8 cellular contexts compared by ENCODE assay signal in genomic region chr1:214281902-214282695, GRCh38. TPM values are rescaled to one million over a fixed set of nuclear protein-coding genes. Genes with fewer than 3 reads are reported as not detected.
DNase-seq lines count a peak whose midpoint lies in the region; ATAC-seq and TF ChIP-seq lines count a peak whose summit lies in the region.

No MANE protein-coding gene starts in this region.

- DNase-seq in SKM-1 treated with dmso at 0.1 percent for 144 hours (lab: John Stamatoyannopoulos, UW; ENCODE audit: unreplicated experiment) (peak; percentile 46), SKM-1 (lab: John Stamatoyannopoulos, UW; ENCODE audit: unreplicated experiment) (no peak), LHCN-M2 (ENCODE audit: low read depth) (peak; percentile 67), cardiac muscle cell (ENCODE audit: low read depth in 1 of 2, low spot score in 1 of 2) (peak; percentile 13 to 76), prostate gland (ENCODE audit: low spot score) (no peak), hippocampal formation (lab: John Stamatoyannopoulos, UW) (no peak), superior temporal gyrus (ENCODE audit: extremely low spot score) (no peak)
- DNase-seq in activated CD8-positive, alpha-beta T cell treated with anti-CD3 and anti-CD28 coated beads for 36 hours, result no peak

- H3K36me3 ChIP-seq in cardiac muscle cell (no peaks in the 10 kb centered on the region), prostate gland (no peaks in the 10 kb centered on the region)

- TF ChIP-seq POLR2A in prostate gland (IDR thresholded peaks at IDR 0.05), result no peak

- TF ChIP-seq CTCF in activated CD8-positive, alpha-beta T cell treated with anti-CD3 and anti-CD28 coated beads for 36 hours (IDR thresholded peaks at IDR 0.05), result no peak
- TF ChIP-seq CTCF in cardiac muscle cell (IDR thresholded peaks at IDR 0.05; ENCODE audit: low read depth, low read length) (no peak), prostate gland (IDR thresholded peaks at IDR 0.05) (no peak)

- POLR2A ChIA-PET in activated CD8-positive, alpha-beta T cell treated with anti-CD3 and anti-CD28 coated beads for 36 hours (lab: Charles Lee), result interaction anchor here (1.5 kb wide), 1 partner anchor 11 kb away, joined by 4 read pairs; no protein-coding TSS in a partner anchor

- H3K27ac ChIP-seq in cardiac muscle cell (no peak overlapping the region), prostate gland (peak overlapping the region; percentile 79 to 80)

- no peaks in the 10 kb centered on the region for H3K9me3 ChIP-seq in cardiac muscle cell (ENCODE audit: low read depth)
- H3K9me3 ChIP-seq in prostate gland, result no peaks in the 10 kb centered on the region

- intact Hi-C loops in activated CD8-positive, alpha-beta T cell treated with anti-CD3 and anti-CD28 coated beads for 36 hours (cut with micrococcal nuclease), result no loop called here
- intact Hi-C loops in prostate gland (cut with DNase I), result no loop called here

- H3K27me3 ChIP-seq in cardiac muscle cell, result no peaks in the 10 kb centered on the region
- no peaks in the 10 kb centered on the region for H3K27me3 ChIP-seq in prostate gland (replicated peaks; ENCODE audit: insufficient read depth)

- 21% methylated on average over 9 of the region's 9 CpGs for WGBS in prostate gland

- H3K4me1 ChIP-seq in cardiac muscle cell (ENCODE audit: low read depth) (peaks cover 10% of the 10 kb centered on the region), prostate gland (replicated peaks) (no peaks in the 10 kb centered on the region)

- H3K4me1 Mint-ChIP-seq in activated CD8-positive, alpha-beta T cell treated with anti-CD3 and anti-CD28 coated beads for 36 hours (ENCODE audit: low read depth), result peaks cover 35% of the 10 kb centered on the region

- H3K27ac Mint-ChIP-seq in activated CD8-positive, alpha-beta T cell treated with anti-CD3 and anti-CD28 coated beads for 36 hours, result peak overlapping the region; percentile 90

- CTCF ChIA-PET in activated CD8-positive, alpha-beta T cell treated with anti-CD3 and anti-CD28 coated beads for 36 hours (lab: Charles Lee), result interaction anchor here (1.1 to 2.4 kb wide), 6 partner anchors 9 to 50 kb away, joined by 3 to 8 read pairs (median 5); no protein-coding TSS in a partner anchor

- H3K27me3 Mint-ChIP-seq in activated CD8-positive, alpha-beta T cell treated with anti-CD3 and anti-CD28 coated beads for 36 hours, result no peaks in the 10 kb centered on the region

- H3K4me3 ChIP-seq in cardiac muscle cell, result peak overlapping the region; percentile 98
- H3K4me3 ChIP-seq in prostate gland, result peak overlapping the region; percentile 83 to 84

- peaks cover 8% of the 10 kb centered on the region for H3K36me3 Mint-ChIP-seq in activated CD8-positive, alpha-beta T cell treated with anti-CD3 and anti-CD28 coated beads for 36 hours (ENCODE audit: low read depth)

- no peak for ATAC-seq in activated CD8-positive, alpha-beta T cell treated with anti-CD3 and anti-CD28 coated beads for 36 hours

- H3K9me3 Mint-ChIP-seq in activated CD8-positive, alpha-beta T cell treated with anti-CD3 and anti-CD28 coated beads for 36 hours, result no peaks in the 10 kb centered on the region

- H3K4me3 Mint-ChIP-seq in activated CD8-positive, alpha-beta T cell treated with anti-CD3 and anti-CD28 coated beads for 36 hours, result peak overlapping the region; percentile 87

RNA-seq across cellular contexts. Expression of gene SMYD2, which starts 1.1 kb away (rescaled TPM):
- total RNA-seq in LHCN-M2 (2014; rRNA removed) (30.5 and 42.4 TPM in 2 replicates), cardiac muscle cell (41.8 and 66.8 TPM in 2 replicates), prostate gland (10 to 100 TPM; 18.6 to 50.4 TPM)
- 30.1 TPM for polyA plus RNA-seq in LHCN-M2 (2012)
- total RNA-seq in activated CD8-positive, alpha-beta T cell treated with anti-CD3 and anti-CD28 coated beads for 36 hours, result 10 to 100 TPM; 37.4 to 40.6 TPM
- polyA plus RNA-seq in cardiac muscle cell, result 46.6 and 65.7 TPM in 2 replicates

Comparison
In these comparisons a context has a peak if more than half of its experiments do, and no peak if none do; other contexts are left out.
1. DNase-seq: peak in SKM-1 treated with dmso at 0.1 percent for 144 hours (single experiment), LHCN-M2 (single experiment) and cardiac muscle cell (2 of 2); none in SKM-1 (single experiment), activated CD8-positive, alpha-beta T cell treated with anti-CD3 and anti-CD28 coated beads for 36 hours (single experiment), prostate gland (single experiment), hippocampal formation (0 of 2) and superior temporal gyrus (single experiment).